Comparison of ENCODE assay signal across 20 cellular contexts in the genomic region with DNA sequence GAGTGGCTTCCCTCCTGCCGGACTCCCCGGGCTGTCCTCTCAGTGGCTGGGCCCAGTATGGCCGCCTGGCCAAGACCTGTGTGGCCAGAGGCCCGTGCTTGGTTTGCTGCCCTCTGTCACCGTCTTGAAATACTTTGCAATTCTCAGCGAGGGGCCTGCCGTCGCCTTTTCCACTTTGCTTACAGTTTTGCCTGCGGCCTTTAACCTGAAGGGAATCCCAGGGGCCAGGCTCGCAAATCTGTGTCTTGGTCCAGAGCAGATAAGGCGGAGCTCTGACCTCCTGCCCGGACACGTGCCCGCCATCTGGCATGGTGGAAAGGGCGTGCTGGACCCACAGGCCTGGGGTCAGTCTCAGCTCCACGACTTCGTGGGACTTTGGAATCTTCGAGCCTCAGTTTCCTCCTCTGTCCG.
"Had no signal": no experiment of that assay in that cellular context is flagged by ENCODE, and none has a peak within 500 bp of the region (broad histone marks: within the 10 kb centered on the region; RNA-seq: fewer than 3 reads in every experiment).

No MANE protein-coding gene starts in this region.

- H3K36me3 ChIP-seq: ovary, uterus had no signal

- H3K27me3 ChIP-seq: dorsolateral prefrontal cortex, ovary, tibial artery, uterus had no signal

- DNase-seq: activated CD8-positive, alpha-beta memory T cell treated with anti-CD3 and anti-CD28 coated beads for 24 hours; activated CD8-positive, alpha-beta memory T cell treated with anti-CD3 and anti-CD28 coated beads, Interleukin-2, amount 50 U/mL, for 48 hours; activated gamma-delta T cell treated with Interleukin-2 at 50 U/mL for 16 hours; activated naive CD8-positive, alpha-beta T cell treated with anti-CD3 and anti-CD28 coated beads for 36 hours; activated T-cell treated with anti-CD3 and anti-CD28 coated beads, Interleukin-2, amount 50 U/mL, for 48 hours; amniotic stem cell; caudate nucleus; endodermal cell; foreskin melanocyte; midbrain; ovary; stimulated activated CD4-positive, alpha-beta T cell treated with anti-CD3 and anti-CD28 coated beads, Interleukin-1b, Interleukin-23, amount 100 ng/mL, for 48 hours; stimulated activated CD8-positive, alpha-beta memory T cell treated with anti-CD3 and anti-CD28 coated beads, Interleukin-4, amount 100 ng/mL, for 48 hours; stimulated activated naive CD8-positive, alpha-beta T cell treated with anti-CD3 and anti-CD28 coated beads, Interleukin-15, Interleukin-2, amounts not matched to agents 100 U/mL and 50 U/mL, for 24 hours; substantia nigra; T1000; uterus had no signal

- H3K4me3 ChIP-seq: dorsolateral prefrontal cortex, ovary, tibial artery, uterus had no signal

- H3K27ac ChIP-seq: dorsolateral prefrontal cortex, ovary, tibial artery, uterus had no signal

- ATAC-seq: activated CD4-positive, CD25-positive, alpha-beta regulatory T cell treated with anti-CD3 and anti-CD28 coated beads, Interleukin-2, amount 50 U/mL, for 24 hours; stimulated activated naive CD8-positive, alpha-beta T cell treated with anti-CD3 and anti-CD28 coated beads, Interleukin-15, Interleukin-2, amounts not matched to agents 100 U/mL and 50 U/mL, for 24 hours had no signal

- H3K9me3 ChIP-seq: ovary, tibial artery, uterus had no signal

- H3K4me1 ChIP-seq: tibial artery, uterus had no signal
